ENCODE assay signal across 16 cellular contexts in the genomic region with DNA sequence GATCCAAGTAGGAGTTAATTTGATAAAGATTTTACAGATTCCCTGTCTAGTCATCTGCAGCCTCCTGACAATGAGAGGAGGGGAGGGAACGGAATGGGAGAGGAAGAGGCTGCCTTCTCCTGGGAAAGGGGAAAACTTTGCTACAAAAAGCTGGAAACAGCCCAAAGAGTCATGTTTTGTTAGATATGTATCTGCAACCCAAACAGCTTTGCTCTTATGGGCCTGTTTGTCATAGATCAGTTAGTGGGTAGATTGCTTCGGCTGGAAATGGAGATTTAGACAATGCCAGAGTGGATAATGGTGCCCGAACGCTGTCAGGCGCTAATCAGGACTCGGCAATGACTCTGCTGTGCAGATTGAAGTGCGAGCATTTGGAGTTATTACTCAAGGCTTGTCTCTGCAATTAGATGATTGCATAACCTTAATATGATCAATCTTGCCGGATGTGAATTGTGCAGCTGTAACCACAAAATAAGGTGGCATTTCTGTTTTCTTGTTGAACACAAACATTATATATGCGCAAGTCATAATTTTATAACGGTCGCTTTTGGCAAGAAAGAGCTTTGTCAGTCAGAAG.
"Had no signal": no experiment of that assay in that cellular context is flagged by ENCODE, and none has a peak within 500 bp of the region (broad histone marks: within the 10 kb centered on the region; RNA-seq: fewer than 3 reads in every experiment).

No MANE protein-coding gene starts in this region.

- H3K9me3 ChIP-seq: adrenal gland, esophagus muscularis mucosa, pancreas, vagina had no signal

- H3K27me3 ChIP-seq: adrenal gland, vagina had no signal

- FAIRE-seq: colon, endometrium, islet of Langerhans, pancreas had no signal

- ATAC-seq: activated CD8-positive, alpha-beta T cell treated with anti-CD3 and anti-CD28 coated beads for 36 hours; activated T-cell treated with anti-CD3 and anti-CD28 coated beads, Interleukin-2, amount 50 U/mL, for 4 hours; stimulated activated effector memory CD8-positive, alpha-beta T cell treated with anti-CD3 and anti-CD28 coated beads, Interleukin-12 subunit alpha, Interleukin-12 subunit beta, amount 100 ng/mL, for 72 hours had no signal

- H3K4me1 ChIP-seq: adrenal gland, esophagus muscularis mucosa, pancreas, vagina had no signal

- H3K4me3 ChIP-seq: adrenal gland, esophagus muscularis mucosa, pancreas, vagina had no signal

- DNase-seq: activated B cell treated with CpG ODN at 0.5 μM for 24 hours; activated CD4-positive, alpha-beta T cell treated with anti-CD3 and anti-CD28 coated beads for 48 hours; activated CD8-positive, alpha-beta T cell treated with anti-CD3 and anti-CD28 coated beads for 36 hours; activated effector memory CD4-positive, alpha-beta T cell treated with Interleukin-2 at 50 U/mL for 16 hours; activated naive CD4-positive, alpha-beta T cell treated with anti-CD3 and anti-CD28 coated beads, Interleukin-2, amount 50 U/mL, for 16 hours; activated T-cell treated with anti-CD3 and anti-CD28 coated beads, Interleukin-2, amount 50 U/mL, for 4 hours; midbrain; pancreas; stimulated activated CD4-positive, alpha-beta T cell treated with anti-CD3 and anti-CD28 coated beads, Interleukin-12 subunit alpha, Interleukin-12 subunit beta, amount 100 ng/mL, for 4 hours had no signal

- H3K36me3 ChIP-seq: adrenal gland, esophagus muscularis mucosa, pancreas, vagina had no signal

- H3K27ac ChIP-seq: esophagus muscularis mucosa, pancreas, vagina had no signal
